1 cellular context compared by ENCODE assay signal in the genomic region with DNA sequence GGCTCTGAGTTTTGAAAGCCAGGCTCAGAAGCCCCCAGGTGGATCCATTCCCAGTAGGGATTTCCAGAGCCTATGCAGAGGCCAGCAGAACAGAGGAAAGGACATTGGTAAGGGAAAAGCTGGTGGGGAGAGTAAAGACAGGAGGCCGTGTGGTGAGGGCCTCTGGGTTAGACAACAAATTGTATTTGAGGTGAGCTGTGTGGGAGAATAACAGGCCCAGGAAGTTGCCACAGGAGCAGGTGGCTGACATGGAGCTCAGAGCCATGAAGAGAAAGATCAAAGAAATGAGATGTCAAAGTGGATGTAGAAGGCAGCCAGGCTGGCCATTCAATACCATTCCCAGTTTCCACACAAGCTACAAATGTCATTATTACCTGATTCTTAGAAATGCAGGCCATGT.
TF ChIP-seq lines count a peak whose summit lies in the region.

No MANE protein-coding gene starts in this region.

TF ChIP-seq in GM12878, 131 proteins besides CTCF, POLR2A, EP300 and RAD21 (continued from another document):
- TF ChIP-seq, protein P1, sequence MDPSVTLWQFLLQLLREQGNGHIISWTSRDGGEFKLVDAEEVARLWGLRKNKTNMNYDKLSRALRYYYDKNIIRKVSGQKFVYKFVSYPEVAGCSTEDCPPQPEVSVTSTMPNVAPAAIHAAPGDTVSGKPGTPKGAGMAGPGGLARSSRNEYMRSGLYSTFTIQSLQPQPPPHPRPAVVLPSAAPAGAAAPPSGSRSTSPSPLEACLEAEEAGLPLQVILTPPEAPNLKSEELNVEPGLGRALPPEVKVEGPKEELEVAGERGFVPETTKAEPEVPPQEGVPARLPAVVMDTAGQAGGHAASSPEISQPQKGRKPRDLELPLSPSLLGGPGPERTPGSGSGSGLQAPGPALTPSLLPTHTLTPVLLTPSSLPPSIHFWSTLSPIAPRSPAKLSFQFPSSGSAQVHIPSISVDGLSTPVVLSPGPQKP (IDR thresholded peaks at IDR 0.05; ENCODE audit: low read depth, low read length), result no peak
- TF ChIP-seq, protein P2, sequence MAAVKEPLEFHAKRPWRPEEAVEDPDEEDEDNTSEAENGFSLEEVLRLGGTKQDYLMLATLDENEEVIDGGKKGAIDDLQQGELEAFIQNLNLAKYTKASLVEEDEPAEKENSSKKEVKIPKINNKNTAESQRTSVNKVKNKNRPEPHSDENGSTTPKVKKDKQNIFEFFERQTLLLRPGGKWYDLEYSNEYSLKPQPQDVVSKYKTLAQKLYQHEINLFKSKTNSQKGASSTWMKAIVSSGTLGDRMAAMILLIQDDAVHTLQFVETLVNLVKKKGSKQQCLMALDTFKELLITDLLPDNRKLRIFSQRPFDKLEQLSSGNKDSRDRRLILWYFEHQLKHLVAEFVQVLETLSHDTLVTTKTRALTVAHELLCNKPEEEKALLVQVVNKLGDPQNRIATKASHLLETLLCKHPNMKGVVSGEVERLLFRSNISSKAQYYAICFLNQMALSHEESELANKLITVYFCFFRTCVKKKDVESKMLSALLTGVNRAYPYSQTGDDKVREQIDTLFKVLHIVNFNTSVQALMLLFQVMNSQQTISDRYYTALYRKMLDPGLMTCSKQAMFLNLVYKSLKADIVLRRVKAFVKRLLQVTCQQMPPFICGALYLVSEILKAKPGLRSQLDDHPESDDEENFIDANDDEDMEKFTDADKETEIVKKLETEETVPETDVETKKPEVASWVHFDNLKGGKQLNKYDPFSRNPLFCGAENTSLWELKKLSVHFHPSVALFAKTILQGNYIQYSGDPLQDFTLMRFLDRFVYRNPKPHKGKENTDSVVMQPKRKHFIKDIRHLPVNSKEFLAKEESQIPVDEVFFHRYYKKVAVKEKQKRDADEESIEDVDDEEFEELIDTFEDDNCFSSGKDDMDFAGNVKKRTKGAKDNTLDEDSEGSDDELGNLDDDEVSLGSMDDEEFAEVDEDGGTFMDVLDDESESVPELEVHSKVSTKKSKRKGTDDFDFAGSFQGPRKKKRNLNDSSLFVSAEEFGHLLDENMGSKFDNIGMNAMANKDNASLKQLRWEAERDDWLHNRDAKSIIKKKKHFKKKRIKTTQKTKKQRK (IDR thresholded peaks at IDR 0.05; ENCODE audit: low read depth, low read length), result no peak
- TF ChIP-seq, protein P3, sequence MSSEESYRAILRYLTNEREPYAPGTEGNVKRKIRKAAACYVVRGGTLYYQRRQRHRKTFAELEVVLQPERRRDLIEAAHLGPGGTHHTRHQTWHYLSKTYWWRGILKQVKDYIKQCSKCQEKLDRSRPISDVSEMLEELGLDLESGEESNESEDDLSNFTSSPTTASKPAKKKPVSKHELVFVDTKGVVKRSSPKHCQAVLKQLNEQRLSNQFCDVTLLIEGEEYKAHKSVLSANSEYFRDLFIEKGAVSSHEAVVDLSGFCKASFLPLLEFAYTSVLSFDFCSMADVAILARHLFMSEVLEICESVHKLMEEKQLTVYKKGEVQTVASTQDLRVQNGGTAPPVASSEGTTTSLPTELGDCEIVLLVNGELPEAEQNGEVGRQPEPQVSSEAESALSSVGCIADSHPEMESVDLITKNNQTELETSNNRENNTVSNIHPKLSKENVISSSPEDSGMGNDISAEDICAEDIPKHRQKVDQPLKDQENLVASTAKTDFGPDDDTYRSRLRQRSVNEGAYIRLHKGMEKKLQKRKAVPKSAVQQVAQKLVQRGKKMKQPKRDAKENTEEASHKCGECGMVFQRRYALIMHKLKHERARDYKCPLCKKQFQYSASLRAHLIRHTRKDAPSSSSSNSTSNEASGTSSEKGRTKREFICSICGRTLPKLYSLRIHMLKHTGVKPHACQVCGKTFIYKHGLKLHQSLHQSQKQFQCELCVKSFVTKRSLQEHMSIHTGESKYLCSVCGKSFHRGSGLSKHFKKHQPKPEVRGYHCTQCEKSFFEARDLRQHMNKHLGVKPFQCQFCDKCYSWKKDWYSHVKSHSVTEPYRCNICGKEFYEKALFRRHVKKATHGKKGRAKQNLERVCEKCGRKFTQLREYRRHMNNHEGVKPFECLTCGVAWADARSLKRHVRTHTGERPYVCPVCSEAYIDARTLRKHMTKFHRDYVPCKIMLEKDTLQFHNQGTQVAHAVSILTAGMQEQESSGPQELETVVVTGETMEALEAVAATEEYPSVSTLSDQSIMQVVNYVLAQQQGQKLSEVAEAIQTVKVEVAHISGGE (CRISPR knock-in tag; IDR thresholded peaks at IDR 0.05), result no peak
- TF ChIP-seq CEBPB (IDR thresholded peaks at IDR 0.05; ENCODE audit: borderline replicate concordance in 1 of 2, low read depth in 2 of 2, low read length in 2 of 2), result no peak
- TF ChIP-seq LARP7 (IDR thresholded peaks at IDR 0.05), result no peak
- TF ChIP-seq HDGF (IDR thresholded peaks at IDR 0.05), result no peak
- TF ChIP-seq NFIC (IDR thresholded peaks at IDR 0.05; ENCODE audit: low read depth, low read length), result no peak
- no peak for TF ChIP-seq GATAD2B (conservative IDR thresholded peaks at IDR 0.05; ENCODE audit: low read depth)
- TF ChIP-seq BHLHE40 (IDR thresholded peaks at IDR 0.05; ENCODE audit: borderline replicate concordance in 1 of 2, low read depth in 2 of 2, low read length in 1 of 2), result no peak
- no peak for TF ChIP-seq KAT2A (conservative IDR thresholded peaks at IDR 0.05; ENCODE audit: control insufficient read depth, low read depth, low read length)
- no peak for TF ChIP-seq ETV6 (conservative IDR thresholded peaks at IDR 0.05 in 1 of 2, IDR thresholded peaks at IDR 0.05 in 1 of 2; ENCODE audit: borderline replicate concordance in 1 of 2, low read depth in 1 of 2)
- TF ChIP-seq NRF1 (conservative IDR thresholded peaks at IDR 0.05; ENCODE audit: low read depth, low read length), result no peak
- TF ChIP-seq, protein P4, sequence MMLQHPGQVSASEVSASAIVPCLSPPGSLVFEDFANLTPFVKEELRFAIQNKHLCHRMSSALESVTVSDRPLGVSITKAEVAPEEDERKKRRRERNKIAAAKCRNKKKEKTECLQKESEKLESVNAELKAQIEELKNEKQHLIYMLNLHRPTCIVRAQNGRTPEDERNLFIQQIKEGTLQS (IDR thresholded peaks at IDR 0.05; ENCODE audit: borderline replicate concordance, extremely low read depth, low read depth, low read length), result no peak
- TF ChIP-seq SREBF2 (IDR thresholded peaks at IDR 0.05; ENCODE audit: low read length), result no peak
- TF ChIP-seq, protein P5, sequence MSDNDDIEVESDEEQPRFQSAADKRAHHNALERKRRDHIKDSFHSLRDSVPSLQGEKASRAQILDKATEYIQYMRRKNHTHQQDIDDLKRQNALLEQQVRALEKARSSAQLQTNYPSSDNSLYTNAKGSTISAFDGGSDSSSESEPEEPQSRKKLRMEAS (IDR thresholded peaks at IDR 0.05; ENCODE audit: low read depth, low read length), result no peak
- TF ChIP-seq, protein P6, sequence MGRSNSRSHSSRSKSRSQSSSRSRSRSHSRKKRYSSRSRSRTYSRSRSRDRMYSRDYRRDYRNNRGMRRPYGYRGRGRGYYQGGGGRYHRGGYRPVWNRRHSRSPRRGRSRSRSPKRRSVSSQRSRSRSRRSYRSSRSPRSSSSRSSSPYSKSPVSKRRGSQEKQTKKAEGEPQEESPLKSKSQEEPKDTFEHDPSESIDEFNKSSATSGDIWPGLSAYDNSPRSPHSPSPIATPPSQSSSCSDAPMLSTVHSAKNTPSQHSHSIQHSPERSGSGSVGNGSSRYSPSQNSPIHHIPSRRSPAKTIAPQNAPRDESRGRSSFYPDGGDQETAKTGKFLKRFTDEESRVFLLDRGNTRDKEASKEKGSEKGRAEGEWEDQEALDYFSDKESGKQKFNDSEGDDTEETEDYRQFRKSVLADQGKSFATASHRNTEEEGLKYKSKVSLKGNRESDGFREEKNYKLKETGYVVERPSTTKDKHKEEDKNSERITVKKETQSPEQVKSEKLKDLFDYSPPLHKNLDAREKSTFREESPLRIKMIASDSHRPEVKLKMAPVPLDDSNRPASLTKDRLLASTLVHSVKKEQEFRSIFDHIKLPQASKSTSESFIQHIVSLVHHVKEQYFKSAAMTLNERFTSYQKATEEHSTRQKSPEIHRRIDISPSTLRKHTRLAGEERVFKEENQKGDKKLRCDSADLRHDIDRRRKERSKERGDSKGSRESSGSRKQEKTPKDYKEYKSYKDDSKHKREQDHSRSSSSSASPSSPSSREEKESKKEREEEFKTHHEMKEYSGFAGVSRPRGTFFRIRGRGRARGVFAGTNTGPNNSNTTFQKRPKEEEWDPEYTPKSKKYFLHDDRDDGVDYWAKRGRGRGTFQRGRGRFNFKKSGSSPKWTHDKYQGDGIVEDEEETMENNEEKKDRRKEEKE (IDR thresholded peaks at IDR 0.05), result no peak
- TF ChIP-seq, protein P7, sequence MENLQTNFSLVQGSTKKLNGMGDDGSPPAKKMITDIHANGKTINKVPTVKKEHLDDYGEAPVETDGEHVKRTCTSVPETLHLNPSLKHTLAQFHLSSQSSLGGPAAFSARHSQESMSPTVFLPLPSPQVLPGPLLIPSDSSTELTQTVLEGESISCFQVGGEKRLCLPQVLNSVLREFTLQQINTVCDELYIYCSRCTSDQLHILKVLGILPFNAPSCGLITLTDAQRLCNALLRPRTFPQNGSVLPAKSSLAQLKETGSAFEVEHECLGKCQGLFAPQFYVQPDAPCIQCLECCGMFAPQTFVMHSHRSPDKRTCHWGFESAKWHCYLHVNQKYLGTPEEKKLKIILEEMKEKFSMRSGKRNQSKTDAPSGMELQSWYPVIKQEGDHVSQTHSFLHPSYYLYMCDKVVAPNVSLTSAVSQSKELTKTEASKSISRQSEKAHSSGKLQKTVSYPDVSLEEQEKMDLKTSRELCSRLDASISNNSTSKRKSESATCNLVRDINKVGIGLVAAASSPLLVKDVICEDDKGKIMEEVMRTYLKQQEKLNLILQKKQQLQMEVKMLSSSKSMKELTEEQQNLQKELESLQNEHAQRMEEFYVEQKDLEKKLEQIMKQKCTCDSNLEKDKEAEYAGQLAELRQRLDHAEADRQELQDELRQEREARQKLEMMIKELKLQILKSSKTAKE (IDR thresholded peaks at IDR 0.05; ENCODE audit: low read depth, poor library complexity, severe bottlenecking), result no peak
- no peak for TF ChIP-seq NR2C1 (IDR thresholded peaks at IDR 0.05)
